Comparison of ENCODE assay signal across 8 cellular contexts in genomic region chr5:178625679-178626483, GRCh38. TPM values are rescaled to one million over a fixed set of nuclear protein-coding genes. Genes with fewer than 3 reads are reported as not detected.
DNase-seq lines count a peak whose midpoint lies in the region; ATAC-seq and TF ChIP-seq lines count a peak whose summit lies in the region.

No MANE protein-coding gene starts in this region.

- POLR2A ChIA-PET in CD4-positive, alpha-beta memory T cell (lab: Charles Lee; ENCODE audit: partially characterized antibody) = interaction anchor here (0.6 to 2.0 kb wide), 17 partner anchors 10 to 1194 kb away, joined by 3 to 8 read pairs (median 4); partner anchors contain the start of genes COL23A1, HNRNPAB, HNRNPH1 and RUFY1

- ATAC-seq in GM19438 (IDR thresholded peaks at IDR 0.05; ENCODE audit: low read depth, unreplicated experiment) (peak; percentile 11), HG03442 (IDR thresholded peaks at IDR 0.05; ENCODE audit: unreplicated experiment) (peak; percentile 11)

- peaks cover 0 to 2% (median 0%) of the 10 kb centered on the region in 8 donors for H3K9me3 Mint-ChIP-seq in CD4-positive, alpha-beta memory T cell

- no peak for TF ChIP-seq POLR2A in prostate gland (IDR thresholded peaks at IDR 0.05)

- no peaks in the 10 kb centered on the region for H3K27me3 ChIP-seq in CD4-positive, alpha-beta memory T cell (ENCODE audit: insufficient read depth, low read length)
- no peaks in the 10 kb centered on the region for H3K27me3 ChIP-seq in prostate gland (replicated peaks; ENCODE audit: insufficient read depth)

- peak overlapping the region; percentile 95 to 100 (median 98) for H3K4me3 Mint-ChIP-seq in CD4-positive, alpha-beta memory T cell

- WGBS in prostate gland = under 1% methylated on average over 23 of the region's 23 CpGs

- peak overlapping the region; percentile 98 for H3K27ac ChIP-seq in CD4-positive, alpha-beta memory T cell (ENCODE audit: low read depth, low read length)
- H3K27ac ChIP-seq in prostate gland = peak overlapping the region; percentile 96

- no peaks in the 10 kb centered on the region for H3K9me3 ChIP-seq in CD4-positive, alpha-beta memory T cell (ENCODE audit: control insufficient read depth in 1 of 2, low read length in 2 of 2)
- H3K9me3 ChIP-seq in prostate gland = no peaks in the 10 kb centered on the region

- peak overlapping the region; percentile 79 to 96 for H3K4me3 ChIP-seq in CD4-positive, alpha-beta memory T cell (ENCODE audit: low read length in 2 of 2)
- H3K4me3 ChIP-seq in WI38 (ENCODE audit: low read depth, low read length) (peak overlapping the region; percentile 90), prostate gland (peak overlapping the region; percentile 86 to 92)

- TF ChIP-seq CTCF in WI38 (IDR thresholded peaks at IDR 0.05; ENCODE audit: low read depth, low read length) (no peak), prostate gland (IDR thresholded peaks at IDR 0.05) (no peak)

- intact Hi-C loops in CD4-positive, alpha-beta memory T cell (cut with micrococcal nuclease) = loop anchor here (2.0 to 10.0 kb wide), 6 partner anchors 391 to 1866 kb away; partner anchors contain the start of genes CNOT6, HNRNPH1, PHYKPL and RUFY1
- intact Hi-C loops in prostate gland (cut with DNase I) = loop anchor here (10.0 kb wide), 1 partner anchor 109 kb away; the partner anchor contains the start of gene ZNF354A

- H3K27me3 Mint-ChIP-seq in CD4-positive, alpha-beta memory T cell = no peaks in the 10 kb centered on the region

- H3K36me3 ChIP-seq in CD4-positive, alpha-beta memory T cell (ENCODE audit: insufficient read depth, low read length) = peaks cover 18% of the 10 kb centered on the region
- H3K36me3 ChIP-seq in prostate gland = no peaks in the 10 kb centered on the region

- H3K4me1 Mint-ChIP-seq in CD4-positive, alpha-beta memory T cell = peaks cover 27 to 52% (median 37%) of the 10 kb centered on the region in 4 donors

- peak in 1 of 5 donors; percentile 1 for DNase-seq in CD4-positive, alpha-beta memory T cell
- peak; percentile 9 for DNase-seq in globus pallidus (ENCODE audit: low spot score)
- no peak for DNase-seq in prostate gland (ENCODE audit: low spot score)
- DNase-seq in SK-N-DZ (ENCODE audit: low spot score) = no peak
- DNase-seq in GF-D8 (lab: John Stamatoyannopoulos, UW) = no peak

- peaks cover 15 to 36% of the 10 kb centered on the region in 2 donors for H3K36me3 Mint-ChIP-seq in CD4-positive, alpha-beta memory T cell

- peaks cover 49% of the 10 kb centered on the region for H3K4me1 ChIP-seq in CD4-positive, alpha-beta memory T cell (ENCODE audit: insufficient read depth, low read length)
- H3K4me1 ChIP-seq in prostate gland (replicated peaks) = peaks cover 8% of the 10 kb centered on the region

- CTCF ChIA-PET in CD4-positive, alpha-beta memory T cell (lab: Charles Lee; ENCODE audit: partially characterized antibody) = interaction anchor here (0.6 to 1.8 kb wide), 2 partner anchors 13 to 105 kb away, joined by 3 to 7 read pairs; partner anchors contain the start of gene ZNF354A

- H3K27ac Mint-ChIP-seq in CD4-positive, alpha-beta memory T cell = peak overlapping the region; percentile 99 to 100 (median 100)

RNA-seq across cellular contexts. Expression of gene CLK4, which starts 1.0 kb away (rescaled TPM):
- total RNA-seq in CD4-positive, alpha-beta memory T cell = 100 to 1,000 TPM; 121 to 125 TPM
- 10 to 100 TPM; 11.8 to 22.4 TPM for polyA plus RNA-seq in CD4-positive, alpha-beta memory T cell
- 10 to 100 TPM; 26.7 to 39.0 TPM for total RNA-seq in prostate gland
- 7.4 and 8.6 TPM in 2 replicates for polyA plus RNA-seq in SK-N-DZ (2014; cell fraction: cytosol; rRNA removed)
- 37.5 and 47.3 TPM in 2 replicates for polyA plus RNA-seq in SK-N-DZ (2014; cell fraction: nucleus; rRNA removed)

RNA-seq across cellular contexts. Expression of gene COL23A1, which starts 35.7 kb away (rescaled TPM):
- under 1 TPM; 0.17 to 0.25 TPM for total RNA-seq in CD4-positive, alpha-beta memory T cell
- polyA plus RNA-seq in CD4-positive, alpha-beta memory T cell = not detected
- total RNA-seq in prostate gland = 1 to 10 TPM; 2.7 to 6.1 TPM
- polyA plus RNA-seq in SK-N-DZ (2014; cell fraction: cytosol; rRNA removed) = not detected in 2 replicates
- 0.11 TPM in 1 of 2 replicates, not detected in the other for polyA plus RNA-seq in SK-N-DZ (2014; cell fraction: nucleus; rRNA removed)
